30 cellular contexts compared by ENCODE assay signal in the genomic region with DNA sequence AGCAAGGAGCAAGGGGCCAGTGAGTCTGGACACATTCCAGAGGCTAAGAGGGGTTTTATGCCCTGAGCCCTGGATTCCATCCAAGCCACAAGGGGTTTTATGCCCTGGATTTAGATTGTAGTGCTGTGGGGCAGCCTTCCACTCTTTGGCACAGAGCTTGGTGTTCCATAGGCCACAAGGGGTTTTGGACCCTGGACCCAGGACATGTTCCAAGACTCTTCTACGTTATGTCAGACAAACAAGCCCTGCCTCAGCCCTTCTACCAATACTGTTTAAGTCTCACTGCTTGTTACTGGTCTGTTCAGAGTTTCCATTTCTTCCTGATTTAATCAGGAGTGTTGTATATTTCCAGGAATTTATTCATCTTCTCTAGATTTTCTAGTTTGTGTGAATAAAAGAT. TPM values are rescaled to one million over a fixed set of nuclear protein-coding genes. Genes with fewer than 3 reads are reported as not detected.
"Had no signal": no experiment of that assay in that cellular context is flagged by ENCODE, and none has a peak within 500 bp of the region (broad histone marks: within the 10 kb centered on the region; RNA-seq: fewer than 3 reads in every experiment).

No MANE protein-coding gene starts in this region.

- H3K4me3 ChIP-seq: colonic mucosa, gastrocnemius medialis, heart left ventricle, hepatocyte, lung, mucosa of descending colon, neural progenitor cell, stomach, thyroid gland had no signal

- H3K27ac ChIP-seq: colonic mucosa, epithelial cell of prostate, gastrocnemius medialis, heart left ventricle, hepatocyte, neural progenitor cell, parathyroid adenoma, stomach, thyroid gland had no signal

- H3K4me1 Mint-ChIP-seq: memory B cell; naive B cell; nephron; neural progenitor cell; stimulated activated effector memory CD8-positive, alpha-beta T cell treated with anti-CD3 and anti-CD28 coated beads, Interleukin-12 subunit alpha, Interleukin-12 subunit beta, amount 100 ng/mL, for 72 hours had no signal

- H3K9ac ChIP-seq: neural progenitor cell, parathyroid adenoma had no signal

- H3K4me1 ChIP-seq: colonic mucosa, gastrocnemius medialis, heart left ventricle, neural progenitor cell, parathyroid adenoma, stomach had no signal

- H3K36me3 Mint-ChIP-seq: stimulated activated effector memory CD8-positive, alpha-beta T cell treated with anti-CD3 and anti-CD28 coated beads, Interleukin-12 subunit alpha, Interleukin-12 subunit beta, amount 100 ng/mL, for 72 hours; type B pancreatic cell had no signal

- H3K27me3 Mint-ChIP-seq: dendritic cell treated with granulocyte-macrophage colony-stimulating factor and Interleukin-4, amounts not matched to agents 40 ng/mL and 50 ng/mL, for 4 days; progenitor cell of endocrine pancreas; type B pancreatic cell had no signal

- H3K4me3 Mint-ChIP-seq: dendritic cell treated with granulocyte-macrophage colony-stimulating factor and Interleukin-4, amounts not matched to agents 40 ng/mL and 50 ng/mL, for 4 days; endodermal cell; memory B cell; mesothelial cell of epicardium; naive B cell; nephron; neural progenitor cell; stimulated activated effector memory CD8-positive, alpha-beta T cell treated with anti-CD3 and anti-CD28 coated beads, Interleukin-12 subunit alpha, Interleukin-12 subunit beta, amount 100 ng/mL, for 72 hours; type B pancreatic cell had no signal

- H3K36me3 ChIP-seq: colonic mucosa, gastrocnemius medialis, heart left ventricle, neural progenitor cell, stomach, thyroid gland had no signal

- H3K9me3 ChIP-seq: colonic mucosa, gastrocnemius medialis, thyroid gland had no signal

- H3K27ac Mint-ChIP-seq: dendritic cell treated with granulocyte-macrophage colony-stimulating factor and Interleukin-4, amounts not matched to agents 40 ng/mL and 50 ng/mL, for 4 days; endodermal cell; memory B cell; mesothelial cell of epicardium; nephron; neural progenitor cell; progenitor cell of endocrine pancreas; stimulated activated effector memory CD8-positive, alpha-beta T cell treated with anti-CD3 and anti-CD28 coated beads, Interleukin-12 subunit alpha, Interleukin-12 subunit beta, amount 100 ng/mL, for 72 hours; type B pancreatic cell had no signal

- DNase-seq: colonic mucosa; effector CD8-positive, alpha-beta T cell; endodermal cell; foreskin fibroblast; gastrocnemius medialis; heart left ventricle; left cardiac atrium; left ventricle myocardium superior; mucosa of descending colon; naive B cell; stimulated activated CD4-positive, alpha-beta T cell treated with anti-CD3 and anti-CD28 coated beads, Interleukin-2, amount 100 ng/mL, for 24 hours; stimulated activated CD4-positive, alpha-beta T cell treated with anti-CD3 and anti-CD28 coated beads, Interleukin-4, amount 100 ng/mL, for 24 hours; stimulated activated naive CD4-positive, alpha-beta T cell treated with Interleukin-2 at 50 U/mL for 16 hours; stomach; thyroid gland had no signal

- H3K27me3 ChIP-seq: colonic mucosa, gastrocnemius medialis, heart left ventricle, hepatocyte, neural progenitor cell, stomach, thyroid gland had no signal

- ATAC-seq: esophagus mucosa; gastrocnemius medialis; heart left ventricle; left cardiac atrium; left ventricle myocardium superior; mucosa of descending colon; sciatic nerve; stimulated activated effector memory CD8-positive, alpha-beta T cell treated with anti-CD3 and anti-CD28 coated beads, Interleukin-12 subunit alpha, Interleukin-12 subunit beta, amount 100 ng/mL, for 72 hours had no signal

RNA-seq across cellular contexts. Expression of a gene that starts 25.1 kb away (rescaled TPM):
- total RNA-seq: glomerular endothelial cell had no signal
